ENCODE assay signal across 1 cellular context in the genomic region with DNA sequence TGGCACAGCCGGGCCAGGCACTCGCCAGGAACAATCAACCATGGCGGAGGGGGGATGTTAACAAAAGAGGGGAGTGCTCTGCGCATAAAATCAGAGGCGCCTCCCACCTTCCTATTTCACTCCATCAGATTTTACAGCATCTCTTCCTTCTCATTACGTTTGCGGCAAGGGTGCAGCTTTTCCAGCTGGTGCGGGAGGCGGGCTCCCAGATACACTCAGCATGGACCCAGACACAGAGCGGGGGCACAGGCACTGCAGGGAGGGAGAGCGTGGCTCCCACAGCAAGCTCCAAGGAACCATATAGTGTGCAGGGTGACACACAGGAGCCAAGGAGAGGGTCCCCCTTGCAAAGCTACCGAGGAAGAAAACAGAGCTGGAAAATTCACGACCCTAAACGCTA.
TF ChIP-seq lines count a peak whose summit lies in the region.

No MANE protein-coding gene starts in this region.

TF ChIP-seq in K562, 482 proteins besides CTCF, POLR2A, EP300 and RAD21 (continued from another document):
- TF ChIP-seq E4F1 (CRISPR knock-in tag; IDR thresholded peaks at IDR 0.05; ENCODE audit: borderline replicate concordance) = no peak
- no peak for TF ChIP-seq OTX1 (CRISPR knock-in tag; IDR thresholded peaks at IDR 0.05)
